In genomic region chr9:69171049-69171448, GRCh38 we compare ENCODE assay signal across 16 cellular contexts. TPM values are rescaled to one million over a fixed set of nuclear protein-coding genes. Genes with fewer than 3 reads are reported as not detected.
A peak's percentile ranks its signal among the peaks of the same experiment; 100 is the strongest.
DNase-seq lines count a peak whose midpoint lies in the region; ATAC-seq and TF ChIP-seq lines count a peak whose summit lies in the region.
"Had no signal": no experiment of that assay in that cellular context is flagged by ENCODE, and none has a peak within 500 bp of the region (broad histone marks: within the 10 kb centered on the region; RNA-seq: fewer than 3 reads in every experiment).

No MANE protein-coding gene starts in this region.

- BruUV-seq in mammary epithelial cell (replicated peaks; lab: Mats Ljungman, UMichigan), result no TSS peak

- DNase-seq in mammary epithelial cell, result peak; percentile 100
- peak; percentile 21 for DNase-seq in left kidney (ENCODE audit: low read depth, low spot score)
- no peak for DNase-seq in DMS53 (lab: John Stamatoyannopoulos, UW)
- DNase-seq in H7, result no peak
- no peak for DNase-seq in NCI-H1417 treated with DMSO at 0.1 percent for 48 hours (lab: John Stamatoyannopoulos, UW)
- DNase-seq: activated CD4-positive, CD25-positive, alpha-beta regulatory T cell treated with anti-CD3 and anti-CD28 coated beads, Interleukin-2, amount 50 U/mL, for 72 hours; activated T-cell treated with anti-CD3 and anti-CD28 coated beads, Interleukin-2, amount 50 U/mL, for 72 hours; DMS79; NCI-H1105; NCI-H82; posterior cingulate gyrus; stimulated activated CD4-positive, alpha-beta T cell treated with anti-CD3 and anti-CD28 coated beads, Interleukin-2, amount 100 ng/mL, for 48 hours; stimulated activated naive B cell treated with anti-CD40 and anti-IgM and Interleukin-4, amounts not matched to agents 10 μg/mL and 1 μg/mL and 100 μg/mL, for 72 hours had no signal

- peaks cover 52% of the 10 kb centered on the region for H3K79me2 ChIP-seq in mammary epithelial cell (ENCODE audit: insufficient read depth, low read length)

- H3K27me3 ChIP-seq in HUES6 (ENCODE audit: control insufficient read depth, insufficient read depth, low read length) (peaks cover 18% of the 10 kb centered on the region), mammary epithelial cell (ENCODE audit: insufficient read depth, low read length) (no peaks in the 10 kb centered on the region), H7 (ENCODE audit: control insufficient read depth, insufficient read depth, low read length) (peaks cover 5% of the 10 kb centered on the region; the same call in 1 of the 2 replicates)

- in situ Hi-C loops in mammary epithelial cell (cut with MboI; ENCODE audit: low sequenced_read_pairs in 2 of 2), result loop anchor here in 1 of 2 donors (10.0 kb wide), 1 partner anchor 46 kb away; no protein-coding TSS in a partner anchor

- H3K27ac ChIP-seq in C4-2B (peak overlapping the region; percentile 20; the same call in 1 of the 2 replicates), HUES6 (ENCODE audit: low read depth, low read length) (no peak overlapping the region), mammary epithelial cell (ENCODE audit: insufficient read depth, low read depth, low read length) (peak overlapping the region; percentile 99)

- no peak overlapping the region for H2AFZ ChIP-seq in mammary epithelial cell (ENCODE audit: low read depth, low read length)

- no peaks in the 10 kb centered on the region for H3K36me3 ChIP-seq in HUES6 (ENCODE audit: control insufficient read depth, insufficient read depth, low read length)
- no peaks in the 10 kb centered on the region for H3K36me3 ChIP-seq in mammary epithelial cell (ENCODE audit: insufficient read depth, low read length)
- H3K36me3 ChIP-seq in H7 (replicated peaks; ENCODE audit: control insufficient read depth, insufficient read depth, low read length), result no peaks in the 10 kb centered on the region

- TF ChIP-seq CTCF in C4-2B (conservative IDR thresholded peaks at IDR 0.05), result no peak
- TF ChIP-seq CTCF in mammary epithelial cell (conservative IDR thresholded peaks at IDR 0.05 in 1 of 2, IDR thresholded peaks at IDR 0.05 in 1 of 2; ENCODE audit: extremely low read depth in 1 of 2, insufficient read depth in 1 of 2, low read depth in 1 of 2, low read length in 2 of 2), result no peak

- no peaks in the 10 kb centered on the region for H4K20me1 ChIP-seq in mammary epithelial cell (ENCODE audit: insufficient read depth, low read length)

- no peak for ATAC-seq in HG02588 (IDR thresholded peaks at IDR 0.05; ENCODE audit: unreplicated experiment)
- ATAC-seq: activated T-cell treated with anti-CD3 and anti-CD28 coated beads, Interleukin-2, amount 50 U/mL, for 72 hours; stimulated activated naive B cell treated with anti-CD40 and anti-IgM and Interleukin-4, amounts not matched to agents 10 μg/mL and 1 μg/mL and 100 μg/mL, for 72 hours had no signal

- dilution Hi-C loops in mammary epithelial cell (cut with HindIII; ENCODE audit: low sequenced_read_pairs), result no loop called here

- CTCF ChIA-PET in mammary epithelial cell (lab: Charles Lee; ENCODE audit: low non-redundant PET), result no interaction called here

- H3K9me3 ChIP-seq in HUES6 (ENCODE audit: control insufficient read depth, insufficient read depth, low read depth, low read length), result no peaks in the 10 kb centered on the region
- H3K9me3 ChIP-seq in mammary epithelial cell (replicated peaks; ENCODE audit: insufficient read depth, low read length), result no peaks in the 10 kb centered on the region

- intact Hi-C loops in mammary epithelial cell (cut with micrococcal nuclease), result loop anchor here (1.0 to 2.0 kb wide), 5 partner anchors 9 to 50 kb away; no protein-coding TSS in a partner anchor

- WGBS in mammary epithelial cell (ENCODE audit: low coverage, missing lambda C conversion rate), result 2% methylated on average over 6 of the region's 7 CpGs

- H3K4me2 ChIP-seq in mammary epithelial cell (ENCODE audit: insufficient read depth, low read depth, low read length), result peak overlapping the region; percentile 67

- peak overlapping the region; percentile 9 for H3K9ac ChIP-seq in HUES6 (ENCODE audit: low read length)
- H3K9ac ChIP-seq in mammary epithelial cell (ENCODE audit: insufficient read depth, low read length), result peak overlapping the region; percentile 79

- H3K4me1 ChIP-seq in HUES6 (ENCODE audit: control insufficient read depth, insufficient read depth, low read length), result peaks cover 38% of the 10 kb centered on the region
- H3K4me1 ChIP-seq in mammary epithelial cell (ENCODE audit: insufficient read depth, low read length), result peaks cover 55% of the 10 kb centered on the region

- no peak overlapping the region for H3K4me3 ChIP-seq in HUES6 (ENCODE audit: low read depth, low read length)
- no peak overlapping the region for H3K4me3 ChIP-seq in mammary epithelial cell (replicated peaks in 1 of 3; ENCODE audit: insufficient read depth in 1 of 3, low read depth in 2 of 3, low read length in 3 of 3)
- H3K4me3 ChIP-seq in H7 (ENCODE audit: insufficient read depth, low read depth, low read length), result no peak overlapping the region

RNA-seq across cellular contexts. Expression of gene TJP2, which starts 3.0 kb away (rescaled TPM):
- 100 to 1,000 TPM in 1 of 2 donors, 10 to 100 TPM in 1; 27.7 to 109 TPM for total RNA-seq in mammary epithelial cell
- polyA plus RNA-seq in mammary epithelial cell, result 48.8 TPM
- 103 TPM for polyA minus RNA-seq in mammary epithelial cell
- 107 and 128 TPM in 2 replicates for total RNA-seq in H7 (2014; rRNA removed; shearing (Covaris generic))

Comparison
In these comparisons a context has a peak if more than half of its experiments do, and no peak if none do; other contexts are left out.
1. DNase-seq: peak in mammary epithelial cell (single experiment) and left kidney (single experiment); none in DMS53 (single experiment), H7 (single experiment) and NCI-H1417 treated with DMSO at 0.1 percent for 48 hours (single experiment).